In genomic region chr6:32194825-32195651, GRCh38 we compare ENCODE assay signal across 1 cellular context.
A peak's percentile ranks its signal among the peaks of the same experiment; 100 is the strongest.
TF ChIP-seq lines count a peak whose summit lies in the region.

No MANE protein-coding gene starts in this region.

TF ChIP-seq in K562, 482 proteins besides CTCF, POLR2A, EP300 and RAD21 (continued from another document):
- TF ChIP-seq RCOR1 (IDR thresholded peaks at IDR 0.05; ENCODE audit: borderline replicate concordance in 1 of 2, low read depth in 2 of 2, low read length in 2 of 2) (peak in 1 of 2 experiments; percentile 16; a peak in 1 of 4 replicates), TAF7 (tag; IDR thresholded peaks at IDR 0.05) (peak; percentile 48; the same call in 1 of the 2 replicates), SIX5 (IDR thresholded peaks at IDR 0.05; ENCODE audit: borderline replicate concordance in 1 of 2, insufficient read depth in 1 of 2, low read depth in 1 of 2, low read length in 2 of 2) (no peak), TSC22D4 (tag; IDR thresholded peaks at IDR 0.05) (no peak), CTBP1 (IDR thresholded peaks at IDR 0.05; ENCODE audit: borderline replicate concordance) (peak; percentile 74), MIER1 (IDR thresholded peaks at IDR 0.05; ENCODE audit: low read depth) (0 out of 2 replicates have a peak, but pooled peaks have one; percentile 39), HDAC8 (tag; IDR thresholded peaks at IDR 0.05) (no peak), NFYB (IDR thresholded peaks at IDR 0.05; ENCODE audit: extremely low read depth, insufficient read length) (peak; percentile 73), PRMT5 (CRISPR knock-in tag; IDR thresholded peaks at IDR 0.05) (no peak), POLR2B (IDR thresholded peaks at IDR 0.05; ENCODE audit: low read depth, partially characterized antibody) (peak; percentile 82), ZKSCAN8 (CRISPR knock-in tag; IDR thresholded peaks at IDR 0.05) (no peak), THRAP3 (IDR thresholded peaks at IDR 0.05; ENCODE audit: borderline replicate concordance) (peak; percentile 52; the same call in 1 of the 2 replicates), SMARCA5 (IDR thresholded peaks at IDR 0.05) (peak; percentile 77), ZNF778 (CRISPR knock-in tag; IDR thresholded peaks at IDR 0.05) (no peak), HNRNPLL (IDR thresholded peaks at IDR 0.05; ENCODE audit: low read depth, low read length, poor library complexity, severe bottlenecking) (no peak), GTF2F1 (IDR thresholded peaks at IDR 0.05; ENCODE audit: low read depth, low read length) (0 out of 2 replicates have a peak, but pooled peaks have one; percentile 13), ARID2 (IDR thresholded peaks at IDR 0.05) (peak; percentile 75), GABPA (tag; conservative IDR thresholded peaks at IDR 0.05; ENCODE audit: low read depth) (no peak), ZKSCAN1 (IDR thresholded peaks at IDR 0.05; ENCODE audit: low read depth, low read length) (peak; percentile 90), POLR2AphosphoS5 (IDR thresholded peaks at IDR 0.05; ENCODE audit: control insufficient read depth, insufficient read depth, low read depth, low read length) (peak; percentile 34; the same call in 1 of the 2 replicates), ID3 (CRISPR knock-in tag; IDR thresholded peaks at IDR 0.05) (no peak), ID3 (tag; IDR thresholded peaks at IDR 0.05) (no peak), ARHGAP35 (IDR thresholded peaks at IDR 0.05; ENCODE audit: partially characterized antibody) (no peak), RFX1 (IDR thresholded peaks at IDR 0.05) (no peak), ZNF263 (CRISPR knock-in tag; IDR thresholded peaks at IDR 0.05; ENCODE audit: borderline replicate concordance) (peak; percentile 67; the same call in 1 of the 2 replicates), ZNF232 (CRISPR knock-in tag; IDR thresholded peaks at IDR 0.05) (0 out of 2 replicates have a peak, but pooled peaks have one; percentile 35), ZNF668 (CRISPR knock-in tag; IDR thresholded peaks at IDR 0.05) (peak; percentile 77; the same call in 1 of the 2 replicates), MLLT1 (IDR thresholded peaks at IDR 0.05) (peak; percentile 60 to 86; a peak in 2 of 4 replicates)
TF ChIP-seq in K562: peak in this region for 87.
